ENCODE assay signal across 1 cellular context in genomic region chr5:97071101-97071500, GRCh38.
TF ChIP-seq lines count a peak whose summit lies in the region.

No MANE protein-coding gene starts in this region.

TF ChIP-seq in K562, 482 proteins besides CTCF, POLR2A, EP300 and RAD21 (continued from another document):
- TF ChIP-seq, protein P1, sequence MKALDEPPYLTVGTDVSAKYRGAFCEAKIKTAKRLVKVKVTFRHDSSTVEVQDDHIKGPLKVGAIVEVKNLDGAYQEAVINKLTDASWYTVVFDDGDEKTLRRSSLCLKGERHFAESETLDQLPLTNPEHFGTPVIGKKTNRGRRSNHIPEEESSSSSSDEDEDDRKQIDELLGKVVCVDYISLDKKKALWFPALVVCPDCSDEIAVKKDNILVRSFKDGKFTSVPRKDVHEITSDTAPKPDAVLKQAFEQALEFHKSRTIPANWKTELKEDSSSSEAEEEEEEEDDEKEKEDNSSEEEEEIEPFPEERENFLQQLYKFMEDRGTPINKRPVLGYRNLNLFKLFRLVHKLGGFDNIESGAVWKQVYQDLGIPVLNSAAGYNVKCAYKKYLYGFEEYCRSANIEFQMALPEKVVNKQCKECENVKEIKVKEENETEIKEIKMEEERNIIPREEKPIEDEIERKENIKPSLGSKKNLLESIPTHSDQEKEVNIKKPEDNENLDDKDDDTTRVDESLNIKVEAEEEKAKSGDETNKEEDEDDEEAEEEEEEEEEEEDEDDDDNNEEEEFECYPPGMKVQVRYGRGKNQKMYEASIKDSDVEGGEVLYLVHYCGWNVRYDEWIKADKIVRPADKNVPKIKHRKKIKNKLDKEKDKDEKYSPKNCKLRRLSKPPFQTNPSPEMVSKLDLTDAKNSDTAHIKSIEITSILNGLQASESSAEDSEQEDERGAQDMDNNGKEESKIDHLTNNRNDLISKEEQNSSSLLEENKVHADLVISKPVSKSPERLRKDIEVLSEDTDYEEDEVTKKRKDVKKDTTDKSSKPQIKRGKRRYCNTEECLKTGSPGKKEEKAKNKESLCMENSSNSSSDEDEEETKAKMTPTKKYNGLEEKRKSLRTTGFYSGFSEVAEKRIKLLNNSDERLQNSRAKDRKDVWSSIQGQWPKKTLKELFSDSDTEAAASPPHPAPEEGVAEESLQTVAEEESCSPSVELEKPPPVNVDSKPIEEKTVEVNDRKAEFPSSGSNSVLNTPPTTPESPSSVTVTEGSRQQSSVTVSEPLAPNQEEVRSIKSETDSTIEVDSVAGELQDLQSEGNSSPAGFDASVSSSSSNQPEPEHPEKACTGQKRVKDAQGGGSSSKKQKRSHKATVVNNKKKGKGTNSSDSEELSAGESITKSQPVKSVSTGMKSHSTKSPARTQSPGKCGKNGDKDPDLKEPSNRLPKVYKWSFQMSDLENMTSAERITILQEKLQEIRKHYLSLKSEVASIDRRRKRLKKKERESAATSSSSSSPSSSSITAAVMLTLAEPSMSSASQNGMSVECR (CRISPR knock-in tag; IDR thresholded peaks at IDR 0.05) = no peak
